Comparison of ENCODE assay signal across 18 cellular contexts in genomic region chr13:113422790-113423189, GRCh38. TPM values are rescaled to one million over a fixed set of nuclear protein-coding genes. Genes with fewer than 3 reads are reported as not detected.
"Had no signal": no experiment of that assay in that cellular context is flagged by ENCODE, and none has a peak within 500 bp of the region (broad histone marks: within the 10 kb centered on the region; RNA-seq: fewer than 3 reads in every experiment).

No MANE protein-coding gene starts in this region.

- H3K4me1 Mint-ChIP-seq: activated naive CD4-positive, alpha-beta T cell treated with anti-CD3 and anti-CD28 coated beads, Interleukin-2, amount 50 U/mL, for 24 hours had no signal

- H3K27ac Mint-ChIP-seq: activated naive CD4-positive, alpha-beta T cell treated with anti-CD3 and anti-CD28 coated beads, Interleukin-2, amount 50 U/mL, for 24 hours; activated T-cell treated with anti-CD3 and anti-CD28 coated beads, Interleukin-2, amount 50 U/mL, for 72 hours; T-helper 1 cell treated with Interleukin-12 subunit alpha and Interleukin-12 subunit beta and Interleukin-4 antibody, amounts not matched to agents 30 μg/mL and 1 μg/mL, for 36 hours had no signal

- DNase-seq: activated CD4-positive, alpha-beta T cell treated with anti-CD3 and anti-CD28 coated beads, Interleukin-2, amount 50 U/mL, for 4 hours; activated gamma-delta T cell; activated T-cell treated with anti-CD3 and anti-CD28 coated beads, Interleukin-2, amount 50 U/mL, for 72 hours; cerebellar nuclear complex; effector CD8-positive, alpha-beta T cell; foreskin keratinocyte; kidney; ovary had no signal

- H3K27ac ChIP-seq: foreskin keratinocyte, left lung, neural progenitor cell, SJSA1 had no signal

- H3K36me3 ChIP-seq: ascending aorta, breast epithelium, left lung, neural progenitor cell, ovary, SJSA1 had no signal

- ATAC-seq: activated CD4-positive, CD25-positive, alpha-beta regulatory T cell treated with anti-CD3 and anti-CD28 coated beads, Interleukin-2, amount 50 U/mL, for 24 hours; activated T-cell treated with anti-CD3 and anti-CD28 coated beads, Interleukin-2, amount 50 U/mL, for 72 hours; foreskin keratinocyte had no signal

- H3K4me3 ChIP-seq: ascending aorta, breast epithelium, left lung, neural progenitor cell, ovary, SJSA1 had no signal

- H3K9me3 Mint-ChIP-seq: activated naive CD4-positive, alpha-beta T cell treated with anti-CD3 and anti-CD28 coated beads, Interleukin-2, amount 50 U/mL, for 24 hours; activated T-cell treated with anti-CD3 and anti-CD28 coated beads, Interleukin-2, amount 50 U/mL, for 72 hours; mesothelial cell of epicardium; neural progenitor cell; T-helper 1 cell treated with Interleukin-12 subunit alpha and Interleukin-12 subunit beta and Interleukin-4 antibody, amounts not matched to agents 30 μg/mL and 1 μg/mL, for 36 hours had no signal

- H3K36me3 Mint-ChIP-seq: activated naive CD4-positive, alpha-beta T cell treated with anti-CD3 and anti-CD28 coated beads, Interleukin-2, amount 50 U/mL, for 24 hours; neural progenitor cell had no signal

- H3K9ac ChIP-seq: neural progenitor cell had no signal

- H3K9me3 ChIP-seq: ascending aorta, breast epithelium, left lung, ovary, SJSA1 had no signal

- H3K4me1 ChIP-seq: breast epithelium, foreskin keratinocyte, left lung had no signal

- H3K4me3 Mint-ChIP-seq: activated naive CD4-positive, alpha-beta T cell treated with anti-CD3 and anti-CD28 coated beads, Interleukin-2, amount 50 U/mL, for 24 hours; activated T-cell treated with anti-CD3 and anti-CD28 coated beads, Interleukin-2, amount 50 U/mL, for 72 hours; mesothelial cell of epicardium; T-helper 1 cell treated with Interleukin-12 subunit alpha and Interleukin-12 subunit beta and Interleukin-4 antibody, amounts not matched to agents 30 μg/mL and 1 μg/mL, for 36 hours had no signal

- H3K27me3 ChIP-seq: ascending aorta, breast epithelium, left lung, neural progenitor cell, ovary, SJSA1 had no signal

- H2AFZ ChIP-seq: neural progenitor cell had no signal

- H3K4me2 ChIP-seq: neural progenitor cell had no signal

RNA-seq across cellular contexts. Expression of gene GRTP1, which starts 58.9 kb away (rescaled TPM):
- total RNA-seq: activated CD8-positive, alpha-beta memory T cell treated with anti-CD3 and anti-CD28 coated beads for 36 hours had no signal
